ENCODE assay signal across 26 cellular contexts in genomic region chr15:66981746-66982145, GRCh38.
"Had no signal": no experiment of that assay in that cellular context is flagged by ENCODE, and none has a peak within 500 bp of the region (broad histone marks: within the 10 kb centered on the region; RNA-seq: fewer than 3 reads in every experiment).

No MANE protein-coding gene starts in this region.

- H3K27ac ChIP-seq: adrenal gland, ascending aorta, brain microvascular endothelial cell, esophagus muscularis mucosa, foreskin keratinocyte, heart left ventricle, left lung, lower lobe of right lung, thoracic aorta, uterus had no signal

- H3K27me3 ChIP-seq: adrenal gland, ascending aorta, brain microvascular endothelial cell, esophagus muscularis mucosa, heart left ventricle, left lung, uterus had no signal

- H3K36me3 ChIP-seq: adrenal gland, ascending aorta, brain microvascular endothelial cell, esophagus muscularis mucosa, heart left ventricle, left lung, lower lobe of right lung, thoracic aorta, uterus had no signal

- H3K4me1 ChIP-seq: adrenal gland, esophagus muscularis mucosa, foreskin keratinocyte, left lung, lower lobe of right lung, uterus had no signal

- H3K9me3 ChIP-seq: adrenal gland, ascending aorta, esophagus muscularis mucosa, heart left ventricle, left lung, lower lobe of right lung, thoracic aorta, uterus had no signal

- DNase-seq: activated CD8-positive, alpha-beta T cell treated with anti-CD3 and anti-CD28 coated beads, Interleukin-2, amount 10 ng/mL, durations not matched to agents 7 days and 5 days; activated effector memory CD4-positive, alpha-beta T cell treated with anti-CD3 and anti-CD28 coated beads, Interleukin-2, amount 50 U/mL, for 16 hours; activated naive CD4-positive, alpha-beta T cell treated with anti-CD3 and anti-CD28 coated beads for 36 hours; activated naive CD8-positive, alpha-beta T cell treated with anti-CD3 and anti-CD28 coated beads for 36 hours; adrenal gland; brain microvascular endothelial cell; central memory CD4-positive, alpha-beta T cell; foreskin keratinocyte; heart left ventricle; hypothalamus; immature natural killer cell; kidney glomerular epithelial cell; left lung; lower lobe of right lung; naive thymus-derived CD4-positive, alpha-beta T cell; occipital lobe; small intestine; stimulated activated CD4-positive, alpha-beta T cell treated with anti-CD3 and anti-CD28 coated beads, Interleukin-4, amount 100 ng/mL, for 24 hours; T-helper 2 cell; trophoblast cell; uterus had no signal

- H3K4me3 ChIP-seq: adrenal gland, ascending aorta, esophagus muscularis mucosa, heart left ventricle, left lung, lower lobe of right lung, thoracic aorta, uterus had no signal

- ATAC-seq: activated CD8-positive, alpha-beta T cell treated with anti-CD3 and anti-CD28 coated beads, Interleukin-2, amount 10 ng/mL, durations not matched to agents 7 days and 5 days; foreskin keratinocyte; heart left ventricle; left lung; lower lobe of right lung; naive thymus-derived CD4-positive, alpha-beta T cell; sciatic nerve; stimulated activated effector memory CD8-positive, alpha-beta T cell treated with anti-CD3 and anti-CD28 coated beads, Interleukin-12 subunit alpha, Interleukin-12 subunit beta, amount 100 ng/mL, for 72 hours had no signal
